Comparison of ENCODE assay signal across 30 cellular contexts in the genomic region with DNA sequence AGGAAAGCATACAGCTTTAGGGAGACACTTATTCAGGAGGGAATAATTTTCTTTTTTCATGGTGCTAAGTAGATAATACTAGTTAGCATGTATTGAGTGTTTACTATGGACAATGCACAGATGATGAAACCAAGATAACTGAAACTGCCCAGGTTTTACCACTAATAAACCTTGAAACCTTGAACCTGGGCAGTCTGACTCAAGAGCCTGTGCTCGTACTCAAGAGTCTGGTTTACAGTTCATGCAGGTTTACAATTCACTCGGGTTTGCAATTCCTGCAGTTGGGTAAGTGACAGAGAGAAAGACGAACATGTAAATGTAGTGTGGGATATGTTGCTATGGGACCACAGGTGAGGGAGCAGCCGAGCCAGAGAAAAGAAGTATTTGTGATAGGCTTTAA. TPM values are rescaled to one million over a fixed set of nuclear protein-coding genes. Genes with fewer than 3 reads are reported as not detected.
"Had no signal": no experiment of that assay in that cellular context is flagged by ENCODE, and none has a peak within 500 bp of the region (broad histone marks: within the 10 kb centered on the region; RNA-seq: fewer than 3 reads in every experiment).

No MANE protein-coding gene starts in this region.

- H3K4me2 ChIP-seq: PC-9 had no signal

- H3K4me3 Mint-ChIP-seq: activated CD4-positive, alpha-beta memory T cell treated with anti-CD3 and anti-CD28 coated beads, Interleukin-2, amount 10 ng/mL, durations not matched to agents 7 days and 5 days; activated CD8-positive, alpha-beta memory T cell treated with anti-CD3 and anti-CD28 coated beads, Interleukin-2, amount 10 ng/mL, durations not matched to agents 7 days and 5 days; activated naive CD4-positive, alpha-beta T cell treated with anti-CD3 and anti-CD28 coated beads for 36 hours; activated naive CD8-positive, alpha-beta T cell; activated naive CD8-positive, alpha-beta T cell treated with anti-CD3 and anti-CD28 coated beads, Interleukin-2, amount 50 U/mL, for 24 hours; central memory CD8-positive, alpha-beta T cell had no signal

- H3K4me3 ChIP-seq: cardiac muscle cell, PC-9, SJCRH30, SK-N-MC had no signal

- H2AFZ ChIP-seq: PC-9 had no signal

- FAIRE-seq: RCC 7860 had no signal

- H3K9me3 Mint-ChIP-seq: activated CD4-positive, alpha-beta memory T cell treated with anti-CD3 and anti-CD28 coated beads, Interleukin-2, amount 10 ng/mL, durations not matched to agents 7 days and 5 days; activated naive CD4-positive, alpha-beta T cell treated with anti-CD3 and anti-CD28 coated beads for 36 hours; activated naive CD8-positive, alpha-beta T cell treated with anti-CD3 and anti-CD28 coated beads, Interleukin-2, amount 50 U/mL, for 24 hours; central memory CD8-positive, alpha-beta T cell had no signal

- H3K27ac Mint-ChIP-seq: activated CD4-positive, alpha-beta memory T cell treated with anti-CD3 and anti-CD28 coated beads, Interleukin-2, amount 10 ng/mL, durations not matched to agents 7 days and 5 days; activated CD8-positive, alpha-beta memory T cell treated with anti-CD3 and anti-CD28 coated beads, Interleukin-2, amount 10 ng/mL, durations not matched to agents 7 days and 5 days; activated naive CD4-positive, alpha-beta T cell treated with anti-CD3 and anti-CD28 coated beads for 36 hours; activated naive CD8-positive, alpha-beta T cell; activated naive CD8-positive, alpha-beta T cell treated with anti-CD3 and anti-CD28 coated beads, Interleukin-2, amount 50 U/mL, for 24 hours had no signal

- H3K4me1 ChIP-seq: SJCRH30 had no signal

- H3K9me3 ChIP-seq: SJCRH30 had no signal

- DNase-seq: activated CD4-positive, alpha-beta memory T cell treated with anti-CD3 and anti-CD28 coated beads, Interleukin-2, amount 10 ng/mL, durations not matched to agents 7 days and 5 days; activated CD4-positive, alpha-beta T cell treated with anti-CD3 and anti-CD28 coated beads for 1 hour; activated CD4-positive, alpha-beta T cell treated with anti-CD3 and anti-CD28 coated beads for 48 hours; activated CD4-positive, CD25-positive, alpha-beta regulatory T cell; activated CD8-positive, alpha-beta memory T cell treated with anti-CD3 and anti-CD28 coated beads for 24 hours; activated CD8-positive, alpha-beta memory T cell treated with anti-CD3 and anti-CD28 coated beads, Interleukin-2, amount 10 ng/mL, durations not matched to agents 7 days and 5 days; activated CD8-positive, alpha-beta memory T cell treated with anti-CD3 and anti-CD28 coated beads, Interleukin-2, amount 50 U/mL, for 48 hours; activated gamma-delta T cell treated with Interleukin-2 at 50 U/mL for 16 hours; activated naive CD4-positive, alpha-beta T cell treated with anti-CD3 and anti-CD28 coated beads for 36 hours; activated naive CD8-positive, alpha-beta T cell treated with anti-CD3 and anti-CD28 coated beads, Interleukin-2, amount 50 U/mL, for 24 hours; anterior cingulate cortex; NCI-H1105 treated with DMSO at 0.1 percent for 48 hours; NCI-H1436; NCI-H1694; NCI-H1930; NCI-H2081 treated with DMSO at 0.1 percent for 48 hours; NCI-H345; NCI-H524 treated with DMSO at 0.1 percent for 48 hours; PC-9; SJCRH30; T1000; WERI-Rb-1 had no signal

- ATAC-seq: activated CD8-positive, alpha-beta memory T cell treated with anti-CD3 and anti-CD28 coated beads, Interleukin-2, amount 10 ng/mL, durations not matched to agents 7 days and 5 days; activated naive CD8-positive, alpha-beta T cell treated with anti-CD3 and anti-CD28 coated beads, Interleukin-2, amount 50 U/mL, for 24 hours; Right ventricle myocardium inferior had no signal

- H3K27ac ChIP-seq: cardiac muscle cell, PC-9, RWPE1, SJCRH30, SK-N-MC, WERI-Rb-1 had no signal

- H3K4me1 Mint-ChIP-seq: activated CD4-positive, alpha-beta memory T cell treated with anti-CD3 and anti-CD28 coated beads, Interleukin-2, amount 10 ng/mL, durations not matched to agents 7 days and 5 days had no signal

- H3K27me3 Mint-ChIP-seq: activated CD4-positive, alpha-beta memory T cell treated with anti-CD3 and anti-CD28 coated beads, Interleukin-2, amount 10 ng/mL, durations not matched to agents 7 days and 5 days; activated CD8-positive, alpha-beta memory T cell treated with anti-CD3 and anti-CD28 coated beads, Interleukin-2, amount 10 ng/mL, durations not matched to agents 7 days and 5 days; activated naive CD8-positive, alpha-beta T cell; activated naive CD8-positive, alpha-beta T cell treated with anti-CD3 and anti-CD28 coated beads, Interleukin-2, amount 50 U/mL, for 24 hours; central memory CD8-positive, alpha-beta T cell had no signal

- H3K27me3 ChIP-seq: cardiac muscle cell, SJCRH30 had no signal

RNA-seq across cellular contexts. Expression of a gene that starts 57.3 kb away (rescaled TPM):
- total RNA-seq: OCI-LY7 had no signal
